30 cellular contexts compared by ENCODE assay signal in the genomic region with DNA sequence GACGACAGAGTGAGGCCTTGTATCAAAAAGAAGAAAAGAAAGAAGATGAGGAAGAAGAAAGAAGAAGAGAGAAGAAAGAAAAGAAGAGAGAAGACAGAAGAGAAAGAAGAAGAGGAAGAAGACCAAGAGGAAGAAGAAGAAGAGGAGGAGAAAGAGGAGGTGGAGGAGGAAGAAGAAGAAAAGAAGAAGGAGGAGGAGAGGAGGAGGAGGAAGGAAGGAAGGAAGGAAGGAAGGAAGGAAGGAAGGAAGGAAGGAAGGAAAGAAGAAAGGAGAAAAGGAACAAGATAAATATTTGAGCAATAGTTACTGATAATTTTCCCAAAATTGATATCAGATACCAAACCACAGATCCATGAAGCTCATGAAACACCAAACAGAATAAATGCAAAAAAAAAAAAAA.
"Had no signal": no experiment of that assay in that cellular context is flagged by ENCODE, and none has a peak within 500 bp of the region (broad histone marks: within the 10 kb centered on the region; RNA-seq: fewer than 3 reads in every experiment).

No MANE protein-coding gene starts in this region.

- H3K27me3 ChIP-seq: cardiac muscle cell, colonic mucosa, SJCRH30 had no signal

- H3K4me1 Mint-ChIP-seq: central memory CD8-positive, alpha-beta T cell had no signal

- H3K9me3 ChIP-seq: colonic mucosa, SJCRH30 had no signal

- H3K27ac Mint-ChIP-seq: activated CD4-positive, alpha-beta memory T cell treated with anti-CD3 and anti-CD28 coated beads, Interleukin-2, amount 10 ng/mL, durations not matched to agents 7 days and 5 days; activated CD8-positive, alpha-beta memory T cell treated with anti-CD3 and anti-CD28 coated beads, Interleukin-2, amount 10 ng/mL, durations not matched to agents 7 days and 5 days had no signal

- ATAC-seq: activated CD8-positive, alpha-beta memory T cell treated with anti-CD3 and anti-CD28 coated beads, Interleukin-2, amount 10 ng/mL, durations not matched to agents 7 days and 5 days; activated naive CD4-positive, alpha-beta T cell treated with anti-CD3 and anti-CD28 coated beads, Interleukin-2, amount 50 U/mL, for 72 hours; Panc1 had no signal

- H3K4me3 ChIP-seq: cardiac muscle cell, colonic mucosa, SJCRH30, SK-N-MC had no signal

- H3K27me3 Mint-ChIP-seq: activated CD4-positive, alpha-beta memory T cell treated with anti-CD3 and anti-CD28 coated beads, Interleukin-2, amount 10 ng/mL, durations not matched to agents 7 days and 5 days; activated CD8-positive, alpha-beta memory T cell treated with anti-CD3 and anti-CD28 coated beads, Interleukin-2, amount 10 ng/mL, durations not matched to agents 7 days and 5 days had no signal

- H3K27ac ChIP-seq: cardiac muscle cell, colonic mucosa, SJCRH30, SK-N-MC, WERI-Rb-1 had no signal

- H3K4me3 Mint-ChIP-seq: activated CD4-positive, alpha-beta memory T cell treated with anti-CD3 and anti-CD28 coated beads, Interleukin-2, amount 10 ng/mL, durations not matched to agents 7 days and 5 days; activated CD8-positive, alpha-beta memory T cell treated with anti-CD3 and anti-CD28 coated beads, Interleukin-2, amount 10 ng/mL, durations not matched to agents 7 days and 5 days; central memory CD8-positive, alpha-beta T cell had no signal

- DNase-seq: activated CD4-positive, alpha-beta memory T cell treated with anti-CD3 and anti-CD28 coated beads, Interleukin-2, amount 10 ng/mL, durations not matched to agents 7 days and 5 days; activated CD4-positive, alpha-beta T cell treated with anti-CD3 and anti-CD28 coated beads for 1 hour; activated CD4-positive, alpha-beta T cell treated with anti-CD3 and anti-CD28 coated beads, Interleukin-2, amount 50 U/mL, for 1 hour; activated CD4-positive, CD25-positive, alpha-beta regulatory T cell; activated CD8-positive, alpha-beta memory T cell treated with anti-CD3 and anti-CD28 coated beads for 24 hours; activated CD8-positive, alpha-beta memory T cell treated with anti-CD3 and anti-CD28 coated beads, Interleukin-2, amount 10 ng/mL, durations not matched to agents 7 days and 5 days; activated CD8-positive, alpha-beta memory T cell treated with anti-CD3 and anti-CD28 coated beads, Interleukin-2, amount 50 U/mL, for 48 hours; activated gamma-delta T cell treated with Interleukin-2 at 50 U/mL for 16 hours; activated T-cell treated with anti-CD3 and anti-CD28 coated beads, Interleukin-2, amount 50 U/mL, for 48 hours; amniotic stem cell; aorta; colonic mucosa; Kasumi-1; KG1; MM.1S; NCI-H1105; NCI-H1417 treated with DMSO at 0.1 percent for 48 hours; NCI-H187 treated with DMSO at 0.1 percent for 48 hours; NCI-H2081; NCI-H345; NCI-H524 treated with DMSO at 0.1 percent for 48 hours; SHP77; SJCRH30; T1000; WERI-Rb-1 had no signal

- H3K36me3 Mint-ChIP-seq: activated CD8-positive, alpha-beta memory T cell treated with anti-CD3 and anti-CD28 coated beads, Interleukin-2, amount 10 ng/mL, durations not matched to agents 7 days and 5 days had no signal

- H3K36me3 ChIP-seq: cardiac muscle cell, colonic mucosa, SJCRH30, WERI-Rb-1 had no signal

- H3K4me1 ChIP-seq: colonic mucosa, SJCRH30 had no signal

- H3K9me3 Mint-ChIP-seq: central memory CD8-positive, alpha-beta T cell had no signal
